Comparison of ENCODE assay signal across 21 cellular contexts in the genomic region with DNA sequence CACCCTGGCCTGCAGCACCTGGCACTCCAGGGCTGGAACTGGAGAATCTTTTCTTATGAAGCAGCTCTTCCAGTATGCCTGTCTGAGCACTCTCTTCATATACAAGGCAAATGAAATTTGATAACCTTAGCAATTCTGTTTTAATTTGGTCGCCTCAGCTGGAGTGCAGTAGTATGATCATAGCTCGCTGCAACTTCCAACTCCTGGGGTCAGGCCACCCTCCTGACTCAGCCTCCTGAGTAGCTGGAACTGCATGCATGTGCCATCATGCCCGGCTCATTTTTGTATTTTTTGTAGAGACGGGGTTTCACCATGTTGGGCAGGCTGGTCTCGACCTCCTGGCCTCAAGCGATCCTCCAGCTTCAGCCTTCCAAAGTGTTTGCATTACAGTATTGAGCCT.
A peak's percentile ranks its signal among the peaks of the same experiment; 100 is the strongest.
DNase-seq lines count a peak whose midpoint lies in the region; ATAC-seq, FAIRE-seq and TF ChIP-seq lines count a peak whose summit lies in the region.
"Had no signal": no experiment of that assay in that cellular context is flagged by ENCODE, and none has a peak within 500 bp of the region (broad histone marks: within the 10 kb centered on the region; RNA-seq: fewer than 3 reads in every experiment).

No MANE protein-coding gene starts in this region.

- TF ChIP-seq CTCF in endothelial cell of umbilical vein (IDR thresholded peaks at IDR 0.05; ENCODE audit: extremely low read depth in 1 of 2, insufficient read depth in 1 of 2, low read depth in 1 of 2, low read length in 2 of 2): no peak
- TF ChIP-seq CTCF in GM10248 (IDR thresholded peaks at IDR 0.05; ENCODE audit: control extremely low read depth, extremely low read depth, low read depth, missing control alignments): no peak

- H2AFZ ChIP-seq in endothelial cell of umbilical vein (ENCODE audit: low read depth, low read length): no peak overlapping the region

- H3K4me1 Mint-ChIP-seq in CD4-positive, CD25-positive, alpha-beta regulatory T cell: peaks cover 20 to 60% (median 34%) of the 10 kb centered on the region in 4 donors

- no peak overlapping the region for H3K27ac ChIP-seq in CD4-positive, CD25-positive, alpha-beta regulatory T cell (ENCODE audit: insufficient read depth, low read length, poor library complexity, severe bottlenecking)
- no peak overlapping the region for H3K27ac ChIP-seq in endothelial cell of umbilical vein (ENCODE audit: insufficient read depth, low read depth, low read length)
- H3K27ac ChIP-seq: BLaER1, heart left ventricle, right atrium auricular region, upper lobe of right lung had no signal

- no peaks in the 10 kb centered on the region for H3K79me2 ChIP-seq in endothelial cell of umbilical vein (ENCODE audit: control insufficient read depth, insufficient read depth, low read length)

- TF ChIP-seq POLR2A in endothelial cell of umbilical vein (IDR thresholded peaks at IDR 0.05; ENCODE audit: low read depth, low read length): no peak

- CTCF ChIA-PET in endothelial cell of umbilical vein (lab: Charles Lee): interaction anchor here (1.2 to 1.4 kb wide), 4 partner anchors 9 to 49 kb away, joined by 3 to 5 read pairs (median 3); no protein-coding TSS in a partner anchor
- CTCF ChIA-PET in GM10248 (lab: Yijun Ruan, JAX): interaction anchor here (2.0 kb wide), 1 partner anchor 10 kb away, joined by 7 read pairs; no protein-coding TSS in a partner anchor

- no peak overlapping the region for H3K9ac ChIP-seq in endothelial cell of umbilical vein (replicated peaks; ENCODE audit: extremely low read depth, insufficient read depth, low read length)
- H3K9ac ChIP-seq: BLaER1 had no signal

- dilution Hi-C loops in endothelial cell of umbilical vein (cut with MboI; ENCODE audit: extremely low pct_ligation_motif_present, low sequenced_read_pairs): no loop called here

- H3K4me3 Mint-ChIP-seq in CD4-positive, CD25-positive, alpha-beta regulatory T cell: no peak overlapping the region
- H3K4me3 Mint-ChIP-seq: naive B cell; stimulated activated naive B cell treated with anti-CD40 and anti-IgM and Interleukin-4, amounts not matched to agents 10 μg/mL and 1 μg/mL and 100 μg/mL, for 72 hours had no signal

- DNase-seq in CD4-positive, CD25-positive, alpha-beta regulatory T cell: no peak
- peak; percentile 21 for DNase-seq in EH (ENCODE audit: low read depth)
- DNase-seq in NCI-H345 treated with DMSO at 0.1 percent for 48 hours (lab: John Stamatoyannopoulos, UW; ENCODE audit: unreplicated experiment): peak; percentile 86
- no peak for DNase-seq in endothelial cell of umbilical vein (ENCODE audit: low read depth, low spot score)
- no peak for DNase-seq in CD1c-positive myeloid dendritic cell (ENCODE audit: extremely low spot score)
- DNase-seq in GM10248 (ENCODE audit: extremely low spot score): no peak
- no peak for DNase-seq in NCI-H1694 treated with DMSO at 0.1 percent for 48 hours (lab: John Stamatoyannopoulos, UW)
- DNase-seq: activated CD4-positive, alpha-beta T cell treated with anti-CD3 and anti-CD28 coated beads, Interleukin-2, amount 50 U/mL, for 4 hours; activated effector memory CD4-positive, alpha-beta T cell treated with Interleukin-2 at 50 U/mL for 16 hours; caudate nucleus; DND-41; naive B cell; NCI-H526; stimulated activated CD4-positive, alpha-beta T cell treated with anti-CD3 and anti-CD28 coated beads, Interleukin-4, amount 100 ng/mL, for 4 hours; stimulated activated naive B cell treated with anti-CD40 and anti-IgM and Interleukin-4, amounts not matched to agents 10 μg/mL and 1 μg/mL and 100 μg/mL, for 72 hours had no signal

- peak overlapping the region; percentile 26 to 82 (median 75) for H3K27ac Mint-ChIP-seq in CD4-positive, CD25-positive, alpha-beta regulatory T cell
- H3K27ac Mint-ChIP-seq: stimulated activated naive B cell treated with anti-CD40 and anti-IgM and Interleukin-4, amounts not matched to agents 10 μg/mL and 1 μg/mL and 100 μg/mL, for 72 hours had no signal

- peak; percentile 28 for FAIRE-seq in endothelial cell of umbilical vein (lab: Jason Lieb, UNC)
- FAIRE-seq: GM12892 had no signal

- H3K36me3 ChIP-seq in CD4-positive, CD25-positive, alpha-beta regulatory T cell (ENCODE audit: control insufficient read depth, insufficient read depth, low read length): peaks cover 4% of the 10 kb centered on the region
- no peaks in the 10 kb centered on the region for H3K36me3 ChIP-seq in endothelial cell of umbilical vein (ENCODE audit: control insufficient read depth in 2 of 2, extremely low read depth in 1 of 2, insufficient read depth in 2 of 2, low read length in 2 of 2)

- no peak overlapping the region for H3K4me3 ChIP-seq in CD4-positive, CD25-positive, alpha-beta regulatory T cell (ENCODE audit: low read depth, low read length)
- H3K4me3 ChIP-seq in endothelial cell of umbilical vein (replicated peaks in 1 of 3; ENCODE audit: insufficient read depth in 1 of 3, low read depth in 1 of 3, low read length in 3 of 3): no peak overlapping the region
- H3K4me3 ChIP-seq: BLaER1, heart left ventricle, right atrium auricular region, upper lobe of right lung had no signal

- H3K27me3 ChIP-seq in CD4-positive, CD25-positive, alpha-beta regulatory T cell (ENCODE audit: control insufficient read depth, insufficient read depth, low read length): no peaks in the 10 kb centered on the region
- H3K27me3 ChIP-seq in endothelial cell of umbilical vein (ENCODE audit: control insufficient read depth in 2 of 2, insufficient read depth in 2 of 2, low read length in 2 of 2): no peaks in the 10 kb centered on the region
- H3K27me3 ChIP-seq: BLaER1, heart left ventricle, right atrium auricular region, upper lobe of right lung had no signal

- no peaks in the 10 kb centered on the region for H3K27me3 Mint-ChIP-seq in CD4-positive, CD25-positive, alpha-beta regulatory T cell
- H3K27me3 Mint-ChIP-seq: naive B cell; stimulated activated naive B cell treated with anti-CD40 and anti-IgM and Interleukin-4, amounts not matched to agents 10 μg/mL and 1 μg/mL and 100 μg/mL, for 72 hours had no signal

- H3K4me1 ChIP-seq in CD4-positive, CD25-positive, alpha-beta regulatory T cell (ENCODE audit: control insufficient read depth, insufficient read depth, low read length, poor library complexity, severe bottlenecking): peaks cover 34% of the 10 kb centered on the region
- H3K4me1 ChIP-seq in endothelial cell of umbilical vein (ENCODE audit: control insufficient read depth, extremely low read depth, insufficient read depth, low read length): peaks cover 5% of the 10 kb centered on the region
- H3K4me1 ChIP-seq: right atrium auricular region, upper lobe of right lung had no signal

- H3K9me3 ChIP-seq in CD4-positive, CD25-positive, alpha-beta regulatory T cell (ENCODE audit: control insufficient read depth in 2 of 2, low read length in 2 of 2): no peaks in the 10 kb centered on the region
- H3K9me3 ChIP-seq in endothelial cell of umbilical vein (replicated peaks; ENCODE audit: control insufficient read depth, insufficient read depth, low read length): no peaks in the 10 kb centered on the region
- H3K9me3 ChIP-seq: heart left ventricle, right atrium auricular region, upper lobe of right lung had no signal

- peaks cover 5% of the 10 kb centered on the region for H3K36me3 Mint-ChIP-seq in CD4-positive, CD25-positive, alpha-beta regulatory T cell

- no peak overlapping the region for H3K4me2 ChIP-seq in endothelial cell of umbilical vein (ENCODE audit: insufficient read depth, low read length)
- H3K4me2 ChIP-seq: BLaER1 had no signal

- no TSS peak for BruUV-seq in endothelial cell of umbilical vein (replicated peaks; lab: Mats Ljungman, UMichigan)

- POLR2A ChIA-PET in endothelial cell of umbilical vein (lab: Charles Lee): no interaction called here
- POLR2A ChIA-PET in GM10248 (lab: Yijun Ruan, JAX): no interaction called here

- H4K20me1 ChIP-seq in endothelial cell of umbilical vein (replicated peaks; ENCODE audit: control insufficient read depth, extremely low read depth, insufficient read depth, low read length): no peaks in the 10 kb centered on the region

- intact Hi-C loops in endothelial cell of umbilical vein (cut with micrococcal nuclease): loop anchor here (10.0 kb wide), 1 partner anchor 176 kb away; no protein-coding TSS in a partner anchor

- H3K9me3 Mint-ChIP-seq in CD4-positive, CD25-positive, alpha-beta regulatory T cell: no peaks in the 10 kb centered on the region
- H3K9me3 Mint-ChIP-seq: naive B cell; stimulated activated naive B cell treated with anti-CD40 and anti-IgM and Interleukin-4, amounts not matched to agents 10 μg/mL and 1 μg/mL and 100 μg/mL, for 72 hours had no signal

- H3K9me1 ChIP-seq in endothelial cell of umbilical vein (replicated peaks; ENCODE audit: control insufficient read depth, extremely low read depth, insufficient read depth, low read length): no peaks in the 10 kb centered on the region

- no peak for ATAC-seq in CD4-positive, CD25-positive, alpha-beta regulatory T cell (ENCODE audit: low read depth in 2 of 2)
- ATAC-seq: heart left ventricle; left lobe of liver; stimulated activated naive B cell treated with anti-CD40 and anti-IgM and Interleukin-4, amounts not matched to agents 10 μg/mL and 1 μg/mL and 100 μg/mL, for 72 hours; upper lobe of right lung had no signal

TF ChIP-seq in endothelial cell of umbilical vein, 7 proteins besides CTCF, POLR2A, EP300 and RAD21:
- TF ChIP-seq MAX (IDR thresholded peaks at IDR 0.05; ENCODE audit: insufficient read depth, insufficient read length) (no peak), EZH2 (IDR thresholded peaks at IDR 0.05; ENCODE audit: borderline replicate concordance, low read depth, low read length, severe bottlenecking) (no peak), MYC (IDR thresholded peaks at IDR 0.05; ENCODE audit: low read depth, low read length) (no peak), POLR2AphosphoS5 (IDR thresholded peaks at IDR 0.05; ENCODE audit: insufficient read depth, low read depth, low read length) (no peak), FOS (IDR thresholded peaks at IDR 0.05; ENCODE audit: borderline replicate concordance, insufficient read depth, low read length) (no peak)

Comparison
In these comparisons a context has a peak if more than half of its experiments do, and no peak if none do; other contexts are left out.
1. DNase-seq: peak in EH (single experiment) and NCI-H345 treated with DMSO at 0.1 percent for 48 hours (single experiment); none in CD4-positive, CD25-positive, alpha-beta regulatory T cell (0 of 3), endothelial cell of umbilical vein (single experiment), CD1c-positive myeloid dendritic cell (single experiment), GM10248 (single experiment) and NCI-H1694 treated with DMSO at 0.1 percent for 48 hours (single experiment).